ENCODE assay signal across 1 cellular context in the genomic region with DNA sequence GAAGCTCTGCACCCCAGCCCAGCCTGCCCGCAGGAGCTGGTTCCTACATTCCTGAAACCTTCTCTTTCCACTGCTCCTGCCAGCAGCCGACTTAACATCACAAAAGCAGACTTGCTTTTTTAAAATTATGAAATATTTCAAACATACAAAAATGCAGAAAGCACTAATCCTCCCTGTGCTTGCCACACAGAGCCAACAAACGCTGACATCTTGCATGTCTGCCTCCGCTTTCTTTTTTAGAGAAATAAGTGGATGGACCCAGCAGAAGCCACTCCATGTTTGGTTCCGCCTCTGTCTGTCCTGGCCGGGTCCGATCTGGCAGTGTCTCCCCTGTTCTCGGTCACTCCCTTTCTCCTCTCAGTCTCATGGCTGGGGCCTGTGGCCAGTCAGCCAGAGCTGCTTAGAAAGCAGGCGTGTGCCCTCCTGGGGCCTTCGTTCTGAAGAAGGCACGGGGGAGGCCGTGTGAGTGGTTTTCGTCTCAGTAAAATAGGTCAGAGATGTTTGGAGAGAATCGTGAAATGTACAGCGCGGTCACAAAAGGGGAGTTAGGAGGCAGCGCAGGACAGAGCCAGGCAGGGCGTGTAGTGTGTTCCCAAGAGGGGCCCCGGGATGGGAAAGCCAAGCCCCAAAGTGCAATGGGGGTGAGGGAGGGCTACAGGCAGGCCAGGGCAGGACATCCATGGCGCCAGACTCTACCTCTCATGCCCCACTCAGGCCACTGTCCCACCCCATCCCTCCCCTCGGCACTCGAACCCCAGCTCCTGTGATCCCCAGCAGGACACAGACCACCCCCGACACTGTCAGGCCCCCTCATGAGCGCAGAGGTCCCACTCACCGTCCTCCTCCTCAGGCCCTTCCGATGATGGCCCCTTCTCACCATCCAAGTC.
TF ChIP-seq lines count a peak whose summit lies in the region.

No MANE protein-coding gene starts in this region.

TF ChIP-seq in liver, 16 proteins besides CTCF, POLR2A, EP300 and RAD21:
- TF ChIP-seq EGR1 (IDR thresholded peaks at IDR 0.05; ENCODE audit: low read depth in 2 of 2) (no peak), YY1 (IDR thresholded peaks at IDR 0.05) (no peak), TAF1 (conservative IDR thresholded peaks at IDR 0.05) (no peak)
- TF ChIP-seq, protein P1, sequence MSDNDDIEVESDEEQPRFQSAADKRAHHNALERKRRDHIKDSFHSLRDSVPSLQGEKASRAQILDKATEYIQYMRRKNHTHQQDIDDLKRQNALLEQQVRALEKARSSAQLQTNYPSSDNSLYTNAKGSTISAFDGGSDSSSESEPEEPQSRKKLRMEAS (IDR thresholded peaks at IDR 0.05), result no peak
- TF ChIP-seq, protein P2, sequence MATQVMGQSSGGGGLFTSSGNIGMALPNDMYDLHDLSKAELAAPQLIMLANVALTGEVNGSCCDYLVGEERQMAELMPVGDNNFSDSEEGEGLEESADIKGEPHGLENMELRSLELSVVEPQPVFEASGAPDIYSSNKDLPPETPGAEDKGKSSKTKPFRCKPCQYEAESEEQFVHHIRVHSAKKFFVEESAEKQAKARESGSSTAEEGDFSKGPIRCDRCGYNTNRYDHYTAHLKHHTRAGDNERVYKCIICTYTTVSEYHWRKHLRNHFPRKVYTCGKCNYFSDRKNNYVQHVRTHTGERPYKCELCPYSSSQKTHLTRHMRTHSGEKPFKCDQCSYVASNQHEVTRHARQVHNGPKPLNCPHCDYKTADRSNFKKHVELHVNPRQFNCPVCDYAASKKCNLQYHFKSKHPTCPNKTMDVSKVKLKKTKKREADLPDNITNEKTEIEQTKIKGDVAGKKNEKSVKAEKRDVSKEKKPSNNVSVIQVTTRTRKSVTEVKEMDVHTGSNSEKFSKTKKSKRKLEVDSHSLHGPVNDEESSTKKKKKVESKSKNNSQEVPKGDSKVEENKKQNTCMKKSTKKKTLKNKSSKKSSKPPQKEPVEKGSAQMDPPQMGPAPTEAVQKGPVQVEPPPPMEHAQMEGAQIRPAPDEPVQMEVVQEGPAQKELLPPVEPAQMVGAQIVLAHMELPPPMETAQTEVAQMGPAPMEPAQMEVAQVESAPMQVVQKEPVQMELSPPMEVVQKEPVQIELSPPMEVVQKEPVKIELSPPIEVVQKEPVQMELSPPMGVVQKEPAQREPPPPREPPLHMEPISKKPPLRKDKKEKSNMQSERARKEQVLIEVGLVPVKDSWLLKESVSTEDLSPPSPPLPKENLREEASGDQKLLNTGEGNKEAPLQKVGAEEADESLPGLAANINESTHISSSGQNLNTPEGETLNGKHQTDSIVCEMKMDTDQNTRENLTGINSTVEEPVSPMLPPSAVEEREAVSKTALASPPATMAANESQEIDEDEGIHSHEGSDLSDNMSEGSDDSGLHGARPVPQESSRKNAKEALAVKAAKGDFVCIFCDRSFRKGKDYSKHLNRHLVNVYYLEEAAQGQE (IDR thresholded peaks at IDR 0.05), result no peak
